ENCODE assay signal across 8 cellular contexts in the genomic region with DNA sequence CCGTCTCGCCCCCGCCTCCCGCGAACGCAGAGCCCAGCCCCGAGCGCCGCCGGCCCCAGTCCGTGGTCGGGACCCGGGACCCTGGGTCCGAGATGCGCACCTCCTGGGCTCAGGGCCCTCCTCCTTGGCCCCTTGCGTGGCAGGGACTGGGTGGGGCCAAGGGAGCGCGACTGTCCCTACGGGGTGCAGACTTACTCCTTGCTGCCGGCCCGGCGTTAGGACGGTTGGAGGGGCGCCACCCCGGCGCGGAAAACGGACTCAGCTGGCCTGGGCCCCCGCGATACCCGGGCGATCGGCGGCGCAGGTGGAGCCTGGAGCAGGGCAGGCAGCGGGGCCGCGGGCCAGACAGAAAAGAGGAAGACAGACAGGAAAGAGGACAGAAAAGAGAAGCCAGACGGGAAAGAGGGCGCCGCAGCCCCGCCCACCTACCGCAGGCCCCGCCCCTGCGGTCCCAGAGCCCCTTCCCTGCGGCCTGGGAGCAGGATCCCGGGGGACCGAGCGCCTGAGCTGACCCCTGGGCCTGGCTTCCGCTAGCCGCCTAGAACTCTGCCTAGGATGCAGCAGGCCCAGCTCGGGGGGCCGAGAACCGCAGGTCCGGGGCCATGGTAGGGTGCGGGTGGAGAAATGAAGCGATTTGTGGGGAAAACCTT. TPM values are rescaled to one million over a fixed set of nuclear protein-coding genes. Genes with fewer than 3 reads are reported as not detected.
A peak's percentile ranks its signal among the peaks of the same experiment; 100 is the strongest.
DNase-seq lines count a peak whose midpoint lies in the region; ATAC-seq and TF ChIP-seq lines count a peak whose summit lies in the region.

Gene GBGT1, minus strand, starts transcription at position 356 of the 650 bp plus-strand sequence. CDS start 1,502 bp downstream, outside the sequence.

- 10 to 12% methylated on average over 20 to 57 of the region's 57 CpGs for WGBS in endodermal cell (ENCODE audit: insufficient coverage in 1 of 2, insufficient read length in 1 of 2), 2 experiments
- whole genome bisulfite sequencing in mesodermal cell (ENCODE audit: insufficient coverage in 2 of 2), 2 experiments, result 7 to 8% methylated on average over 41 to 52 of the region's 57 CpGs

- no peaks in the 10 kb centered on the region for H3K9me3 Mint-ChIP-seq in endodermal cell

- H3K36me3 ChIP-seq in endodermal cell (ENCODE audit: control insufficient read depth, insufficient read depth, low read length) (peaks cover 13% of the 10 kb centered on the region), mesodermal cell (ENCODE audit: control insufficient read depth, insufficient read depth, low read length) (peaks cover 20% of the 10 kb centered on the region), tibial artery (peaks cover 0 to 9% (median 0%) of the 10 kb centered on the region in 3 donors)

- H3K4me3 ChIP-seq in endodermal cell (ENCODE audit: low read length) (peak within 1 kb of the TSS; percentile 76), mesodermal cell (ENCODE audit: extremely low read depth, insufficient read depth, low read length, poor library complexity, severe bottlenecking) (peak within 1 kb of the TSS; percentile 62), tibial artery (peak within 1 kb of the TSS; percentile 54 to 55)

- peak within 1 kb of the TSS; percentile 25 for H3K9ac ChIP-seq in endodermal cell (ENCODE audit: extremely low read depth, low read length, poor library complexity, severe bottlenecking)

- H3K9me3 ChIP-seq in endodermal cell (ENCODE audit: control insufficient read depth, low read length), result no peaks in the 10 kb centered on the region
- H3K9me3 ChIP-seq in mesodermal cell (ENCODE audit: control insufficient read depth, low read length), result no peaks in the 10 kb centered on the region
- no peaks in the 10 kb centered on the region for H3K9me3 ChIP-seq in tibial artery

- no peak within 1 kb of the TSS for H3K27ac Mint-ChIP-seq in endodermal cell

- no peaks in the 10 kb centered on the region for H3K27me3 ChIP-seq in endodermal cell (ENCODE audit: control insufficient read depth, insufficient read depth, low read length, poor library complexity, severe bottlenecking)
- peaks cover 0 to 25% of the 10 kb centered on the region in 2 donors for H3K27me3 ChIP-seq in tibial artery

- H3K27me3 Mint-ChIP-seq in endodermal cell (ENCODE audit: insufficient read depth), result peaks cover 8% of the 10 kb centered on the region

- H3K36me3 Mint-ChIP-seq in endodermal cell (ENCODE audit: low read depth), result peaks cover 23% of the 10 kb centered on the region

- peak; percentile 40 for ATAC-seq in HG02981 (IDR thresholded peaks at IDR 0.05; ENCODE audit: unreplicated experiment)
- no peak for ATAC-seq in HG02885 (IDR thresholded peaks at IDR 0.05; ENCODE audit: poor library complexity, unreplicated experiment)
- ATAC-seq in HG03175 (IDR thresholded peaks at IDR 0.05; ENCODE audit: unreplicated experiment), result no peak

- H3K4me1 Mint-ChIP-seq in endodermal cell, result peaks cover 15% of the 10 kb centered on the region

- H3K4me3 Mint-ChIP-seq in endodermal cell, result peak within 1 kb of the TSS; percentile 65

- peaks cover under 1% of the 10 kb centered on the region for H3K4me1 ChIP-seq in endodermal cell (ENCODE audit: control insufficient read depth, insufficient read depth, low read length)
- H3K4me1 ChIP-seq in mesodermal cell (ENCODE audit: control insufficient read depth, insufficient read depth, low read length, poor library complexity, severe bottlenecking), result peaks cover 18% of the 10 kb centered on the region
- peaks cover 0 to 16% (median 14%) of the 10 kb centered on the region in 4 donors for H3K4me1 ChIP-seq in tibial artery

- no peak within 1 kb of the TSS for H3K27ac ChIP-seq in endodermal cell (ENCODE audit: low read depth, low read length)
- H3K27ac ChIP-seq in mesodermal cell (ENCODE audit: low read depth, low read length, severe bottlenecking), result no peak within 1 kb of the TSS
- H3K27ac ChIP-seq in tibial artery, result peak within 1 kb of the TSS; percentile 60 to 64

- peak; percentile 45 for DNase-seq in EL
- DNase-seq in UCSD-AML1 (lab: John Stamatoyannopoulos, UW; ENCODE audit: unreplicated experiment), result peak; percentile 88
- DNase-seq in endodermal cell, result peak; percentile 91
- DNase-seq in tibial artery, result peak; percentile 73 to 83

- intact Hi-C loops in tibial artery (cut with DNase I; ENCODE audit: low total_unique reads), result no loop called here

- no peak for TF ChIP-seq CTCF in endodermal cell (conservative IDR thresholded peaks at IDR 0.05)
- TF ChIP-seq CTCF in tibial artery (IDR thresholded peaks at IDR 0.05), result no peak

RNA-seq across cellular contexts. Expression of gene GBGT1, which starts in this region (rescaled TPM):
- total RNA-seq in endodermal cell, result 10 to 100 TPM; 28.2 to 29.1 TPM
- polyA plus RNA-seq in endodermal cell (2013, experiment 1 of 2), result 7.5 TPM
- polyA plus RNA-seq in endodermal cell (2013, experiment 2 of 2), result 7.8 TPM
- polyA plus RNA-seq in mesodermal cell (2013, experiment 1 of 2), result 16.3 TPM
- polyA plus RNA-seq in mesodermal cell (2013, experiment 2 of 2), result 10.2 TPM

Comparison
In these comparisons a context has a peak if more than half of its experiments do, and no peak if none do; other contexts are left out.
1. H3K27ac ChIP-seq: peak in tibial artery (2 of 2); none in endodermal cell (single experiment) and mesodermal cell (single experiment).
2. Peak in every context shown above with its lines, with median percentiles within 50 percentile points of each other: DNase-seq and H3K4me3 ChIP-seq.